1 cellular context compared by ENCODE assay signal in the genomic region with DNA sequence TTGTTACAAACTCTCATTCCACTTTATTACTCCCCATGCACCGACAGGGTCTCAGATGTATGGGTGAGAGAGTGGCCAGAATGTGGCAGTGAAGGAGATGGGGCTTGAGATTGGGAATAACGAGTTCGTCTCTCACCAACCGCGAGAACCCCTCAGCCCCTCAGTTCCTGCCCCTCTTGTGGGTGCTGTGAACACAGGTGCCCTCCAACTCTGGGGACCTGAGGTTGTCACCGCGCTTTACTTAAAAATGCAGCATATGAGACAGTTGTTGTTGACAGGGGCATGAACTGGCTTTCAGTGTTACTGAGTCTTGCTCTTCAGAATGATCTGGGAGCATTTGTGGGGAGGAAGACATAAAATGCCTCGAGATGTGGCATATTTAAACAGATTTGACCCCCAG.
TF ChIP-seq lines count a peak whose summit lies in the region.

No MANE protein-coding gene starts in this region.

TF ChIP-seq in H1, 55 proteins besides CTCF, POLR2A, EP300 and RAD21:
- TF ChIP-seq CEBPB (IDR thresholded peaks at IDR 0.05; ENCODE audit: low read depth, low read length) (no peak), MAFK (IDR thresholded peaks at IDR 0.05; ENCODE audit: low read depth, low read length) (no peak), BRCA1 (IDR thresholded peaks at IDR 0.05; ENCODE audit: low read depth, low read length) (no peak), SIRT6 (IDR thresholded peaks at IDR 0.05; ENCODE audit: low read length) (no peak), ZNF274 (IDR thresholded peaks at IDR 0.05; ENCODE audit: borderline replicate concordance, extremely low read depth, low read length) (no peak), SP1 (IDR thresholded peaks at IDR 0.05; ENCODE audit: low read depth, low read length) (no peak), TCF12 (IDR thresholded peaks at IDR 0.05; ENCODE audit: low read depth, low read length) (no peak), CBX5 (IDR thresholded peaks at IDR 0.05; ENCODE audit: low read depth, low read length) (no peak), TBP (IDR thresholded peaks at IDR 0.05; ENCODE audit: low read depth, low read length) (no peak), BCL11A (IDR thresholded peaks at IDR 0.05; ENCODE audit: low read depth in 2 of 2, low read length in 2 of 2) (no peak), KDM4A (IDR thresholded peaks at IDR 0.05; ENCODE audit: low read depth, low read length, severe bottlenecking) (no peak), EGR1 (IDR thresholded peaks at IDR 0.05; ENCODE audit: borderline replicate concordance, low read depth, low read length) (no peak)
